Comparison of ENCODE assay signal across 9 cellular contexts in the genomic region with DNA sequence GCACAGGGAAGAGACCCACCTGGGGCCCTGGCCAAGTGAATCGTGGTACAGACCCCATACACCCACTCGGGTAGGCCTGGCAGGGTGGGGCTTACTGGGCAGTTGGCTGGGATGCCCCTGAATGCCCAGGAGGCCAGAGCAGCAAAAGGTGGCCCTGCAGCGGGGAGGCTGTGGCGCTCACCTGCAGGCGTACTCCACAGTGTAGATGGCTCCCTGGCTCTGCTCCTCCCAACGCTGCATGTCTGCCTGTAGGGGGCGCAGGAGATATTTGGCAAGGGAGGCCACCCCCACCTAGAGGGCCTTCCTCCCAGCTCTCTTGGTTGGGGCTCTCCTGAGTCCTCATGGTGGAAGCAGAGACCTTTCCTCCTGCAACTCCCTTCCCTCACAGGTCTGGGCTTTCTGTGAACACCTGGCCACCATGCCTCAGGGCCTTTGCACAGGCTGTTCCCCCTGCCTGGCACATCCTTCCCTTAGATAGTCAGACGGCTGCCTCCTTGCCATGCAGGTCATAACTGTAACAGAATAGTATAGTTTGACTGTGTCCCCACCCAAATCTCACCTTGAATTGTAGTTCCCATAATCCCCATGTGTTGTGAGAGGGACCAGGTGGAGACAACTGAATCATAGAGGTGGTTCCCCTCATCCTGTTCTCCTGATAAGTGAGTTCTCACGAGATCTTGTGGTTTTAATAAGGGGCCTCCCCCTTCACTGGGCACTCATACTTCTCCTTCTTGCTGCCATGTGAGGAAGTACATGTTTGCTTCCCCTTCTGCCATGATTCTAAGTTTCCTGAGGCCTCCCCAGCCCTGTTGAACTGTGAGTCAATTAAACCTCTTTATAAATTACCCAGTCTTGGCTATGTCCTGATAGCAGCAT. TPM values are rescaled to one million over a fixed set of nuclear protein-coding genes. Genes with fewer than 3 reads are reported as not detected.
DNase-seq lines count a peak whose midpoint lies in the region; ATAC-seq and TF ChIP-seq lines count a peak whose summit lies in the region.
"Had no signal": no experiment of that assay in that cellular context is flagged by ENCODE, and none has a peak within 500 bp of the region (broad histone marks: within the 10 kb centered on the region; RNA-seq: fewer than 3 reads in every experiment).

No MANE protein-coding gene starts in this region.

- TF ChIP-seq CTCF in GM10248 (IDR thresholded peaks at IDR 0.05; ENCODE audit: control extremely low read depth, extremely low read depth, low read depth, missing control alignments): peak; percentile 46
- peak; percentile 81 for TF ChIP-seq CTCF in type B pancreatic cell (conservative IDR thresholded peaks at IDR 0.05)
- TF ChIP-seq CTCF in vagina (IDR thresholded peaks at IDR 0.05): no peak

- ATAC-seq in naive B cell (ENCODE audit: low read depth in 2 of 2): peak; percentile 52 to 71

- DNase-seq in GM10248 (ENCODE audit: extremely low spot score): no peak
- peak; percentile 98 for DNase-seq in MV-4-11 (lab: John Stamatoyannopoulos, UW)
- peak; percentile 11 to 41 (median 21) for DNase-seq in activated CD4-positive, CD25-positive, alpha-beta regulatory T cell (lab: John Stamatoyannopoulos, UW)
- DNase-seq in cerebellar cortex (ENCODE audit: low spot score): peak; percentile 38
- no peak for DNase-seq in naive B cell
- DNase-seq in type B pancreatic cell (ENCODE audit: extremely low spot score, unreplicated experiment): no peak
- no peak for DNase-seq in vagina (ENCODE audit: extremely low spot score in 2 of 2)
- DNase-seq in GOT3 (lab: John Stamatoyannopoulos, UW): no peak

- H3K36me3 ChIP-seq in vagina: peaks cover 0 to 19% of the 10 kb centered on the region in 2 donors

- H3K4me3 Mint-ChIP-seq in naive B cell: peak overlapping the region in 3 of 8 donors; percentile 41 to 80 (median 54)
- H3K4me3 Mint-ChIP-seq in type B pancreatic cell: peak overlapping the region; percentile 31

- POLR2A ChIA-PET in GM10248 (lab: Yijun Ruan, JAX): no interaction called here

- H3K4me1 Mint-ChIP-seq in naive B cell (peaks cover 24 to 44% (median 34%) of the 10 kb centered on the region in 3 donors), type B pancreatic cell (ENCODE audit: unreplicated experiment) (peaks cover 6% of the 10 kb centered on the region)

- intact Hi-C loops in vagina (cut with DNase I): no loop called here

- no peaks in the 10 kb centered on the region for H3K27me3 Mint-ChIP-seq in naive B cell
- no peaks in the 10 kb centered on the region for H3K27me3 Mint-ChIP-seq in type B pancreatic cell

- H3K27ac Mint-ChIP-seq in naive B cell (peak overlapping the region in 2 of 6 donors; percentile 36 to 80), type B pancreatic cell (peak overlapping the region; percentile 34)

- H3K27me3 ChIP-seq in vagina: no peaks in the 10 kb centered on the region

- CTCF ChIA-PET in GM10248 (lab: Yijun Ruan, JAX): interaction anchor here (2.0 to 2.9 kb wide), 2 partner anchors 11 to 12 kb away, joined by 8 to 21 read pairs; no protein-coding TSS in a partner anchor

- H3K36me3 Mint-ChIP-seq in naive B cell (peaks cover 14 to 19% of the 10 kb centered on the region in 2 donors), type B pancreatic cell (peaks cover 22% of the 10 kb centered on the region)

- no peaks in the 10 kb centered on the region for H3K9me3 ChIP-seq in vagina

- no peak for TF ChIP-seq POLR2A in vagina (IDR thresholded peaks at IDR 0.05)

- no peak overlapping the region for H3K27ac ChIP-seq in vagina
- H3K27ac ChIP-seq: epithelial cell of prostate had no signal

- peaks cover 29% of the 10 kb centered on the region for H3K4me1 ChIP-seq in vagina

- H3K9me3 Mint-ChIP-seq in naive B cell: peaks cover 0 to 6% (median 3%) of the 10 kb centered on the region in 7 donors
- no peaks in the 10 kb centered on the region for H3K9me3 Mint-ChIP-seq in type B pancreatic cell

- H3K4me3 ChIP-seq in vagina: no peak overlapping the region

RNA-seq across cellular contexts. Expression of gene BORCS8, which starts 5.9 kb away (rescaled TPM):
- 10 to 100 TPM; 26.2 to 31.6 (median 28.2) TPM for polyA plus RNA-seq in naive B cell (ENCODE audit: low read depth in 6 of 6)
- total RNA-seq in type B pancreatic cell (ENCODE audit: low replicate concordance) (28.8 and 29.1 TPM in 2 replicates), vagina (18.9 TPM)

RNA-seq across cellular contexts. Expression of gene RFXANK, which starts 6.0 kb away (rescaled TPM):
- 100 to 1,000 TPM in 1 of 6 donors, 10 to 100 TPM in 5; 74.7 to 141 (median 85.8) TPM for polyA plus RNA-seq in naive B cell (ENCODE audit: low read depth in 6 of 6)
- 79.7 and 103 TPM in 2 replicates for total RNA-seq in type B pancreatic cell (ENCODE audit: low replicate concordance)
- 61.6 TPM for total RNA-seq in vagina

RNA-seq across cellular contexts. Expression of gene MEF2B, which starts 16.0 kb away (rescaled TPM):
- polyA plus RNA-seq in naive B cell (ENCODE audit: low read depth in 6 of 6): 1 to 10 TPM in 1 of 6 donors, under 1 TPM in 3, not detected in 2; 0.19 to 1.4 (median 0.38) TPM
- total RNA-seq in type B pancreatic cell (ENCODE audit: low replicate concordance): 1.5 and 1.6 TPM in 2 replicates
- total RNA-seq in vagina: not detected

RNA-seq across cellular contexts. Expression of gene NR2C2AP, which starts 17.1 kb away (rescaled TPM):
- polyA plus RNA-seq in naive B cell (ENCODE audit: low read depth in 6 of 6): 10 to 100 TPM; 25.6 to 38.4 (median 31.4) TPM
- total RNA-seq in type B pancreatic cell (ENCODE audit: low replicate concordance): 15.2 and 22.9 TPM in 2 replicates
- 12.5 TPM for total RNA-seq in vagina

RNA-seq across cellular contexts. Expression of gene NCAN, which starts 25.7 kb away (rescaled TPM):
- polyA plus RNA-seq in naive B cell (ENCODE audit: low read depth in 6 of 6): not detected
- total RNA-seq in type B pancreatic cell (ENCODE audit: low replicate concordance): 0.07 and 0.80 TPM in 2 replicates
- not detected for total RNA-seq in vagina

Comparison
In these comparisons a context has a peak if more than half of its experiments do, and no peak if none do; other contexts are left out.
1. DNase-seq: peak in MV-4-11 (single experiment), activated CD4-positive, CD25-positive, alpha-beta regulatory T cell (4 of 4) and cerebellar cortex (single experiment); none in GM10248 (single experiment), naive B cell (single experiment), type B pancreatic cell (single experiment), vagina (0 of 2) and GOT3 (single experiment).
2. CTCF ChIP-seq: peak in GM10248 (single experiment) and type B pancreatic cell (single experiment); none in vagina (0 of 3).